In the genomic region with DNA sequence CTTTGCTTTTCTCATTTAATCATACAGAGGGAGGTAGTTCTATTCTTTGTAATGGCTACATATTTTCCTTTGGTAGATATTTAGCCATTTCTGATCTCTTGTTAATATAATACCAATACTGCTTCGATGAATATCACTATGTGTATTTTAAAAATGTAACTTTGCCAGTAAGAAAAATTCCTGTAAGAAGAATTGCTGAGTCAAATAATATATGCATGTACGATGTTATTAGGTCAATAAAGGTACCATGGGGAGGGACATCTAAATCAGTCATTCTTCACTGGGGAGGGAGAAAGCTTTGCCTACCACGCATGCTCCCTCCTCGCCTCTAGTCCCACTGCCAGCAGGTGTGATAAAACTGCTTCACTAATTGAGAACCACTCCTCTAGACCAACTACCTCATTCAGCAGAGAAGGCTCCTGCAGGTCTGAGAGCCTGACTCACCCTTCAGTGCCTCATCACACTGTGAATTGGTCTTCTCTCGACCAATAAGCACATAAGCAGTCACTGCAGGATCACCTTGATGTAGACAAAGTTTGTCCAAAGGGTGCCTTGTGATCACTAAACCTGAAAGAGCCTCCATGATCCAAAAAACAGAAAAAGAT, we compare ENCODE assay signal across 22 cellular contexts. TPM values are rescaled to one million over a fixed set of nuclear protein-coding genes. Genes with fewer than 3 reads are reported as not detected.
A peak's percentile ranks its signal among the peaks of the same experiment; 100 is the strongest.
DNase-seq lines count a peak whose midpoint lies in the region; ATAC-seq, FAIRE-seq and TF ChIP-seq lines count a peak whose summit lies in the region.
"Had no signal": no experiment of that assay in that cellular context is flagged by ENCODE, and none has a peak within 500 bp of the region (broad histone marks: within the 10 kb centered on the region; RNA-seq: fewer than 3 reads in every experiment).

No MANE protein-coding gene starts in this region.

- no peak for ATAC-seq in A549
- ATAC-seq in GM23338 = peak; percentile 53; the same call in 2 of the 3 replicates
- no peak for ATAC-seq in HG03039 (IDR thresholded peaks at IDR 0.05; ENCODE audit: unreplicated experiment)
- ATAC-seq: Panc1 had no signal

- no peak for TF ChIP-seq POLR2A in A549 (IDR thresholded peaks at IDR 0.05; ENCODE audit: low read length)
- TF ChIP-seq POLR2A in GM12891 (IDR thresholded peaks at IDR 0.05; ENCODE audit: low read depth, low read length) = no peak

- H3K79me2 ChIP-seq in GM23338 (replicated peaks; ENCODE audit: insufficient read depth) = no peaks in the 10 kb centered on the region

- CTCF ChIA-PET in A549 (lab: Yijun Ruan, JAX) = no interaction called here

- H3K4me1 Mint-ChIP-seq in GM23338 = peaks cover 14% of the 10 kb centered on the region
- H3K4me1 Mint-ChIP-seq in endodermal cell = peaks cover 21% of the 10 kb centered on the region
- H3K4me1 Mint-ChIP-seq: B cell had no signal

- peaks cover 8% of the 10 kb centered on the region for H3K27me3 Mint-ChIP-seq in GM23338 (ENCODE audit: insufficient read depth, low read depth, poor library complexity)
- peaks cover 18% of the 10 kb centered on the region for H3K27me3 Mint-ChIP-seq in endodermal cell (ENCODE audit: insufficient read depth)

- H3K36me3 Mint-ChIP-seq in GM23338 (ENCODE audit: low read depth) (no peaks in the 10 kb centered on the region), endodermal cell (ENCODE audit: low read depth) (no peaks in the 10 kb centered on the region)

- POLR2A ChIA-PET in A549 (lab: Yijun Ruan, JAX) = no interaction called here

- H3K4me3 Mint-ChIP-seq in GM23338 = no peak overlapping the region
- no peak overlapping the region for H3K4me3 Mint-ChIP-seq in endodermal cell
- H3K4me3 Mint-ChIP-seq: B cell had no signal

- H3K9me3 ChIP-seq in A549 (no peaks in the 10 kb centered on the region), endodermal cell (ENCODE audit: control insufficient read depth, low read length) (no peaks in the 10 kb centered on the region), WERI-Rb-1 (ENCODE audit: severe bottlenecking) (no peaks in the 10 kb centered on the region)
- H3K9me3 ChIP-seq: SK-N-SH had no signal

- no peak overlapping the region for H3K27ac ChIP-seq in A549
- no peak overlapping the region for H3K27ac ChIP-seq in GM23338 (ENCODE audit: low read depth)
- no peak overlapping the region for H3K27ac ChIP-seq in endodermal cell (ENCODE audit: low read depth, low read length)
- no peak overlapping the region for H3K27ac ChIP-seq in WERI-Rb-1
- H3K27ac ChIP-seq: HL-60 had no signal

- no peak overlapping the region for H2AFZ ChIP-seq in GM23338

- H3K9me3 Mint-ChIP-seq in GM23338 = no peaks in the 10 kb centered on the region
- H3K9me3 Mint-ChIP-seq in endodermal cell = no peaks in the 10 kb centered on the region

- H3K27me3 ChIP-seq in GM23338 (ENCODE audit: insufficient read depth) = 0 out of 2 replicates have a peak, but pooled peaks cover 9% of the 10 kb centered on the region
- no peaks in the 10 kb centered on the region for H3K27me3 ChIP-seq in endodermal cell (ENCODE audit: control insufficient read depth, insufficient read depth, low read length, poor library complexity, severe bottlenecking)
- no peaks in the 10 kb centered on the region for H3K27me3 ChIP-seq in WERI-Rb-1 (ENCODE audit: insufficient read depth, low read depth, severe bottlenecking)

- no peak for TF ChIP-seq RAD21 in A549 (conservative IDR thresholded peaks at IDR 0.05 in 1 of 2, IDR thresholded peaks at IDR 0.05 in 1 of 2)

- DNase-seq in A549 (ENCODE audit: low read depth in 1 of 2, low spot score in 1 of 2) (no peak), GM23338 (ENCODE audit: low spot score) (no peak), endodermal cell (peak; percentile 52), kidney tubule cell (ENCODE audit: low spot score) (peak; percentile 39), WERI-Rb-1 (no peak), GM12891 (ENCODE audit: insufficient read length, low spot score) (no peak)
- DNase-seq in activated CD8-positive, alpha-beta memory T cell treated with anti-CD3 and anti-CD28 coated beads for 24 hours = no peak
- DNase-seq: DMS79 treated with DMSO at 0.1 percent for 48 hours, NCI-H1105 treated with DMSO at 0.1 percent for 48 hours, NCI-H2029 treated with DMSO at 0.1 percent for 48 hours, NCI-H2171, NCI-H345, NCI-H524, NCI-H82, SIG-M5, SK-N-SH had no signal

- H3K27ac Mint-ChIP-seq in GM23338 = no peak overlapping the region
- H3K27ac Mint-ChIP-seq in endodermal cell = no peak overlapping the region
- H3K27ac Mint-ChIP-seq: B cell had no signal

- WGBS in A549 (ENCODE audit: missing lambda C conversion rate) = 43% methylated on average over 5 of the region's 5 CpGs
- 80 to 82% methylated on average over 2 to 5 of the region's 5 CpGs for WGBS in endodermal cell (ENCODE audit: insufficient coverage in 1 of 2, insufficient read length in 1 of 2), 2 experiments

- H3K36me3 ChIP-seq in GM23338 (ENCODE audit: insufficient read depth) = no peaks in the 10 kb centered on the region
- no peaks in the 10 kb centered on the region for H3K36me3 ChIP-seq in endodermal cell (ENCODE audit: control insufficient read depth, insufficient read depth, low read length)
- no peaks in the 10 kb centered on the region for H3K36me3 ChIP-seq in WERI-Rb-1

- FAIRE-seq in A549 (lab: Jason Lieb, UNC) (no peak), GM12891 (lab: Jason Lieb, UNC) (no peak)
- FAIRE-seq: A204.1, GM12892 had no signal

- H3K4me1 ChIP-seq in A549 (no peaks in the 10 kb centered on the region), GM23338 (ENCODE audit: insufficient read depth) (peaks cover 4% of the 10 kb centered on the region), endodermal cell (ENCODE audit: control insufficient read depth, insufficient read depth, low read length) (peaks cover 10% of the 10 kb centered on the region)

- H3K4me3 ChIP-seq in A549 (no peak overlapping the region), GM23338 (no peak overlapping the region), endodermal cell (ENCODE audit: low read length) (no peak overlapping the region), WERI-Rb-1 (ENCODE audit: low read depth, low read length) (no peak overlapping the region)

- no peak for TF ChIP-seq EP300 in A549 (IDR thresholded peaks at IDR 0.05)

- no peak for TF ChIP-seq CTCF in A549 (IDR thresholded peaks at IDR 0.05)
- TF ChIP-seq CTCF in GM23338 (conservative IDR thresholded peaks at IDR 0.05; ENCODE audit: low read depth in 2 of 2) = no peak
- TF ChIP-seq CTCF in endodermal cell (conservative IDR thresholded peaks at IDR 0.05) = no peak
- no peak for TF ChIP-seq CTCF in WERI-Rb-1 (IDR thresholded peaks at IDR 0.05; ENCODE audit: low read depth, low read length)

- H3K9ac ChIP-seq in endodermal cell (ENCODE audit: extremely low read depth, low read length, poor library complexity, severe bottlenecking) = no peak overlapping the region
- H3K9ac ChIP-seq: SK-N-SH had no signal

- 0 out of 2 replicates have a peak, but pooled peaks cover 3% of the 10 kb centered on the region for H4K20me1 ChIP-seq in GM23338 (replicated peaks; ENCODE audit: insufficient read depth)

- no peaks in the 10 kb centered on the region for H3F3A ChIP-seq in GM23338 (replicated peaks; ENCODE audit: low read depth)

- no peak overlapping the region for H3K4me2 ChIP-seq in A549
- no peak overlapping the region for H3K4me2 ChIP-seq in GM23338
- H3K4me2 ChIP-seq: SK-N-SH had no signal

- no peaks in the 10 kb centered on the region; the same call in 1 of the 2 replicates for H3K9me2 ChIP-seq in GM23338 (ENCODE audit: insufficient read depth)
- H3K9me2 ChIP-seq: SK-N-SH had no signal

TF ChIP-seq in A549, 52 proteins besides CTCF, POLR2A, EP300 and RAD21:
- TF ChIP-seq JUN (IDR thresholded peaks at IDR 0.05) = no peak
- TF ChIP-seq HOXB5 (CRISPR knock-in tag; IDR thresholded peaks at IDR 0.05) = no peak
- peak; percentile 47 for TF ChIP-seq MAFK (IDR thresholded peaks at IDR 0.05; ENCODE audit: partially characterized antibody)

TF ChIP-seq in GM12891, 5 proteins besides CTCF, POLR2A, EP300 and RAD21:
- TF ChIP-seq PAX5 (IDR thresholded peaks at IDR 0.05; ENCODE audit: insufficient read depth, low read length, severe bottlenecking) (no peak), TAF1 (IDR thresholded peaks at IDR 0.05; ENCODE audit: low read depth, low read length) (no peak), POU2F2 (IDR thresholded peaks at IDR 0.05; ENCODE audit: low read depth, low read length) (no peak), SPI1 (IDR thresholded peaks at IDR 0.05; ENCODE audit: low read depth, low read length) (no peak)
TF ChIP-seq in GM12891: peak in this region for 0.

RNA-seq across cellular contexts. Expression of a gene that starts 56.1 kb away (rescaled TPM):
- 175 and 373 TPM in 2 replicates for polyA plus RNA-seq in A549 (2011; rRNA removed)
- polyA plus RNA-seq in A549 (2012; cell fraction: cytosol; rRNA removed) = 96.9 and 183 TPM in 2 replicates
- polyA plus RNA-seq in A549 (2012; cell fraction: nucleus; rRNA removed) = 30.9 and 49.4 TPM in 2 replicates
- 463 to 530 TPM (median 484 TPM) in 3 replicates for polyA plus RNA-seq in A549 (2017; fragmentation: RNase III; extraction: RNeasy Plus Mini Kit Qiagen cat#74134 plus additional on column Dnase treatment)
- 11.0 and 11.6 TPM in 2 replicates for polyA minus RNA-seq in A549 (2011; rRNA and poly(A)+ RNA removed)
- total RNA-seq in GM23338 (2014; rRNA removed; shearing (Covaris generic)) = 117 and 135 TPM in 2 replicates
- polyA plus RNA-seq in GM23338 (2016; fragmentation: Nextera tagmentation; extraction: Ambion mirVana) = 814 and 823 TPM in 2 replicates
- total RNA-seq in endodermal cell = 100 to 1,000 TPM; 415 to 454 TPM
- polyA plus RNA-seq in endodermal cell (2013, experiment 1 of 2) = 247 TPM
- polyA plus RNA-seq in endodermal cell (2013, experiment 2 of 2) = 251 TPM
- 259 TPM for polyA plus RNA-seq in GM12891 (2012; ENCODE audit: low read depth, missing spikeins)

Comparison
In these comparisons a context has a peak if more than half of its experiments do, and no peak if none do; other contexts are left out.
1. DNase-seq: peak in endodermal cell (single experiment) and kidney tubule cell (single experiment); none in A549 (0 of 2), GM23338 (single experiment), WERI-Rb-1 (single experiment), activated CD8-positive, alpha-beta memory T cell treated with anti-CD3 and anti-CD28 coated beads for 24 hours (single experiment) and GM12891 (single experiment).